Comparison of ENCODE assay signal across 8 cellular contexts in the genomic region with DNA sequence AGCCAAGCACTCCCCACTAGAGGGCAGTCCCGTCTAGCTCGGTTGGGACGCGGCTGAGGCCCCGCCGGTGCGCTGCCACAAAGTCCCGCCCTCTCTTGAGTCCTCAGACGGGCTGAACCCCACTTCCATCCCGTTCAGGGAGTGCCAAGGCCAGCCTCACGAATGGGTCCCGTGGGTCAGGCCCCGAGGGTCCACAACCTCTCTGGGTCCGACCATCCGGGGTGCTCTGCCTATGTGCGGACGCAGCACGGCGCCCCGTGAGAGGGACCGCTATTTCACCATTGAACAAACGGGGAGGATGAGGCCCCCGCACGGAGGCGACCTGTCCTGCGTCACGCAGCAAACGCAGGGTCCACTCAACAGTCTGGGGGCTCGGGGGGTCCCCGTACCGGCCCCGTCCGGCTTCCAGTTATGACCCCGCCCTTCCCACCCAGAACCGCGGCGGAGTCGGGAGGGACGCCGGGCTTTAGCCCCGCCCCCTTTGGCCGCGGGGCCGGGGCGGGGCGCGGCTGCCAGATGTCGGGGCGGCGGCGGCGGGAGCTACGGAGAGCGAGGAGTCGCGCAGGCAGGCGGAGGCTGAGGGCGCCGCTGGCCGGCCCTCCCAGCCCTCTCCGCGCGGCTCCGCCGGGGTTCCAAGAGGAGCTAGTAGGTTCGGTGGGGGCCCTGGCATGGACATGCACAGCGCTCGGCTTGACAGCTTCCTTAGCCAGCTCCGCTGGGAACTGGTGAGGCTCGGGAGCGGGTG. TPM values are rescaled to one million over a fixed set of nuclear protein-coding genes. Genes with fewer than 3 reads are reported as not detected.
DNase-seq lines count a peak whose midpoint lies in the region; ATAC-seq and TF ChIP-seq lines count a peak whose summit lies in the region.

Gene INKA1 (plus strand): TSS at position 543 of the 745 bp plus-strand sequence. CDS start 132 bp downstream, at position 675.

- no peak within 1 kb of the TSS for H3K9ac ChIP-seq in iPS-18a (ENCODE audit: low read length)
- peak within 1 kb of the TSS; percentile 80 for H3K9ac ChIP-seq in skeletal muscle satellite cell (ENCODE audit: low read depth, low read length)

- H3K4me2 ChIP-seq in skeletal muscle satellite cell (ENCODE audit: low read length): peak within 1 kb of the TSS; percentile 98

- peak within 1 kb of the TSS; percentile 10 for H3K27ac ChIP-seq in brain microvascular endothelial cell
- no peak within 1 kb of the TSS for H3K27ac ChIP-seq in iPS-18a (ENCODE audit: low read length)

- H3K4me3 ChIP-seq in brain microvascular endothelial cell (ENCODE audit: low read depth, low read length) (peak within 1 kb of the TSS; percentile 84), iPS-18a (ENCODE audit: low read length) (peak within 1 kb of the TSS; percentile 79), skeletal muscle satellite cell (ENCODE audit: low read length) (peak within 1 kb of the TSS; percentile 87)

- H3K36me3 ChIP-seq in brain microvascular endothelial cell (replicated peaks) (no peaks in the 10 kb centered on the region), iPS-18a (ENCODE audit: control insufficient read depth, low read depth, low read length) (no peaks in the 10 kb centered on the region), skeletal muscle satellite cell (ENCODE audit: insufficient read depth, low read length) (no peaks in the 10 kb centered on the region)

- H3K4me1 ChIP-seq in iPS-18a (ENCODE audit: control insufficient read depth, low read depth, low read length): peaks cover 13% of the 10 kb centered on the region
- peaks cover 31% of the 10 kb centered on the region for H3K4me1 ChIP-seq in skeletal muscle satellite cell (ENCODE audit: control insufficient read depth, insufficient read depth, low read length)

- ATAC-seq in HG02852 (IDR thresholded peaks at IDR 0.05; ENCODE audit: unreplicated experiment): peak; percentile 68

- DNase-seq in NCI-H1417 (lab: John Stamatoyannopoulos, UW) (peak; percentile 77 to 83 (median 82)), NCI-H1417 treated with DMSO at 0.1 percent for 48 hours (lab: John Stamatoyannopoulos, UW) (no peak), NCI-H2029 (lab: John Stamatoyannopoulos, UW) (peak; percentile 61), UCSD-AML1 (lab: John Stamatoyannopoulos, UW; ENCODE audit: unreplicated experiment) (peak; percentile 90), brain microvascular endothelial cell (peak; percentile 54)

- TF ChIP-seq CTCF in brain microvascular endothelial cell (IDR thresholded peaks at IDR 0.05; ENCODE audit: low read depth, low read length, missing control alignments): peak; percentile 93

- no peaks in the 10 kb centered on the region for H3K27me3 ChIP-seq in brain microvascular endothelial cell (replicated peaks)
- peaks cover 30% of the 10 kb centered on the region for H3K27me3 ChIP-seq in iPS-18a (ENCODE audit: control insufficient read depth, insufficient read depth, low read length)
- H3K27me3 ChIP-seq in skeletal muscle satellite cell (ENCODE audit: control insufficient read depth, insufficient read depth, low read length): no peaks in the 10 kb centered on the region

- H3K9me3 ChIP-seq in iPS-18a (ENCODE audit: control insufficient read depth, low read depth, low read length): no peaks in the 10 kb centered on the region
- no peaks in the 10 kb centered on the region for H3K9me3 ChIP-seq in skeletal muscle satellite cell (replicated peaks; ENCODE audit: low read length)

- in situ Hi-C loops in brain microvascular endothelial cell (cut with HindIII; ENCODE audit: low pct_ligation_motif_present, low sequenced_read_pairs): no loop called here

RNA-seq across cellular contexts. Expression of gene INKA1, which starts in this region (rescaled TPM):
- 4.3 and 5.7 TPM in 2 replicates for total RNA-seq in skeletal muscle satellite cell (2012; rRNA removed)
